In the genomic region with DNA sequence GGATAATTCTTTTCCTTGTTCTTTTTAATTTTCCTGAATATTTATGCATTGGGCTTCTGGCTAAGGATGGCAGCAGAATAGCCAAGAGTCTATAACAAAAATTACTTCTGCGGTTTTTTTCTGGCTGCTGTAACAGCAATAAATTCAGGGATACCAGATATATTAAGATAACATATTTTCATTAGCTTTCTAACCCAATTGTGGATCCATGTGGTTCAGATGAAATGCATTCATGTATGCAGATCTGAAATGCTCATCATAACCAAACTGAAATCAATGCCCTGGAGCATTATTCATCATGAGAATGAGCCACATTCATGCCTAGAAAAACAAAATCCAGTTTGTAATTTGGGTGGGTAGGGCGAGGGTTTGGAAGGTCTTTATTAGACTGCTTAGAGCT, we compare ENCODE assay signal across 14 cellular contexts.
DNase-seq lines count a peak whose midpoint lies in the region; TF ChIP-seq lines count a peak whose summit lies in the region.
"Had no signal": no experiment of that assay in that cellular context is flagged by ENCODE, and none has a peak within 500 bp of the region (broad histone marks: within the 10 kb centered on the region; RNA-seq: fewer than 3 reads in every experiment).

No MANE protein-coding gene starts in this region.

- no peak overlapping the region; the same call in 1 of the 2 replicates for H3K27ac Mint-ChIP-seq in HFFc6
- H3K27ac Mint-ChIP-seq: CD4-positive, CD25-positive, alpha-beta regulatory T cell had no signal

- peak; percentile 23; the same call in 1 of the 2 replicates for TF ChIP-seq RAD21 in SK-N-SH (IDR thresholded peaks at IDR 0.05; ENCODE audit: low read length)

- H3K27me3 ChIP-seq in SK-N-SH (ENCODE audit: insufficient read depth), result no peaks in the 10 kb centered on the region

- peaks cover 0 to 5% of the 10 kb centered on the region in 2 experiments; a peak in 1 of 4 replicates for H3K4me1 ChIP-seq in SK-N-SH (ENCODE audit: control insufficient read depth in 1 of 2, insufficient read depth in 2 of 2, low read depth in 1 of 2, low read length in 1 of 2)

- H2AFZ ChIP-seq in SK-N-SH (ENCODE audit: low read depth), result no peak overlapping the region

- no peaks in the 10 kb centered on the region for H3K9me3 ChIP-seq in SK-N-SH

- no peaks in the 10 kb centered on the region for H4K20me1 ChIP-seq in SK-N-SH (ENCODE audit: insufficient read depth)

- DNase-seq in AG10803 (ENCODE audit: low read depth) (peak; percentile 33), HFFc6 (peak; percentile 1), SK-N-SH (peak; percentile 46), fibroblast of the aortic adventitia (ENCODE audit: low read depth) (peak; percentile 68), SHP77 treated with DMSO at 0.1 percent for 48 hours (lab: John Stamatoyannopoulos, UW) (no peak), NCI-H748 (lab: John Stamatoyannopoulos, UW; ENCODE audit: unreplicated experiment) (no peak), MV-4-11 (lab: John Stamatoyannopoulos, UW) (no peak), NOMO-1 treated with DMSO at 0.1 percent for 48 hours (lab: John Stamatoyannopoulos, UW; ENCODE audit: unreplicated experiment) (no peak)
- DNase-seq: CD4-positive, CD25-positive, alpha-beta regulatory T cell; DND-41; H7; NCI-H1417; NCI-H1930; NCI-H524 treated with DMSO at 0.1 percent for 48 hours had no signal

- no peaks in the 10 kb centered on the region for H3K36me3 ChIP-seq in SK-N-SH (replicated peaks in 1 of 2; ENCODE audit: control insufficient read depth in 1 of 2, insufficient read depth in 2 of 2, low read length in 1 of 2)

- no peaks in the 10 kb centered on the region for H3F3A ChIP-seq in SK-N-SH (replicated peaks; ENCODE audit: insufficient read depth)

- 48% methylated on average over 2 of the region's 2 CpGs for WGBS in SK-N-SH (ENCODE audit: low lambda C conversion rate)

- TF ChIP-seq CTCF in AG10803 (conservative IDR thresholded peaks at IDR 0.05; ENCODE audit: low read length) (no peak), HFFc6 (IDR thresholded peaks at IDR 0.05) (no peak), SK-N-SH (IDR thresholded peaks at IDR 0.05) (no peak), fibroblast of the aortic adventitia (IDR thresholded peaks at IDR 0.05; ENCODE audit: insufficient read depth, low read length) (no peak)

- no peak overlapping the region for H3K27ac ChIP-seq in SK-N-SH (ENCODE audit: low read depth in 2 of 2, low read length in 1 of 2)

- H3K4me1 Mint-ChIP-seq in HFFc6 (ENCODE audit: low read depth), result peaks cover 14% of the 10 kb centered on the region
- H3K4me1 Mint-ChIP-seq: CD4-positive, CD25-positive, alpha-beta regulatory T cell had no signal

- no peaks in the 10 kb centered on the region for H3K9me3 Mint-ChIP-seq in HFFc6

- H3K79me2 ChIP-seq in SK-N-SH (ENCODE audit: insufficient read depth), result no peaks in the 10 kb centered on the region

- no peaks in the 10 kb centered on the region for H3K9me2 ChIP-seq in SK-N-SH

- H3K27me3 Mint-ChIP-seq in HFFc6 (ENCODE audit: insufficient read depth), result peaks cover 2% of the 10 kb centered on the region
- H3K27me3 Mint-ChIP-seq: CD4-positive, CD25-positive, alpha-beta regulatory T cell had no signal

- H3K9ac ChIP-seq in SK-N-SH, result no peak overlapping the region

- no peak overlapping the region for H3K4me3 Mint-ChIP-seq in HFFc6
- H3K4me3 Mint-ChIP-seq: CD4-positive, CD25-positive, alpha-beta regulatory T cell had no signal

- TF ChIP-seq EP300 in SK-N-SH (IDR thresholded peaks at IDR 0.05; ENCODE audit: borderline replicate concordance in 1 of 2, low read depth in 1 of 2, low read length in 1 of 2), result peak; percentile 22 to 79; a peak in 2 of 4 replicates

- H3K36me3 Mint-ChIP-seq in HFFc6 (ENCODE audit: low read depth), result no peaks in the 10 kb centered on the region
- H3K36me3 Mint-ChIP-seq: CD4-positive, CD25-positive, alpha-beta regulatory T cell had no signal

- H3K4me3 ChIP-seq in AG10803 (ENCODE audit: low read length), result no peak overlapping the region
- no peak overlapping the region for H3K4me3 ChIP-seq in SK-N-SH (ENCODE audit: low read depth in 2 of 2, low read length in 1 of 2)
- no peak overlapping the region for H3K4me3 ChIP-seq in fibroblast of the aortic adventitia (ENCODE audit: low read depth, low read length)

- POLR2A ChIA-PET in SK-N-SH (lab: Yijun Ruan, JAX), result no interaction called here

- CTCF ChIA-PET in SK-N-SH (lab: Yijun Ruan, JAX), result interaction anchor here (0.6 to 1.3 kb wide), 6 partner anchors 17 to 758 kb away, joined by 3 to 4 read pairs (median 3); no protein-coding TSS in a partner anchor

- no peak overlapping the region for H3K4me2 ChIP-seq in SK-N-SH

TF ChIP-seq in SK-N-SH, 30 proteins besides CTCF, POLR2A, EP300 and RAD21 (continues in another document):
- TF ChIP-seq, protein P1, sequence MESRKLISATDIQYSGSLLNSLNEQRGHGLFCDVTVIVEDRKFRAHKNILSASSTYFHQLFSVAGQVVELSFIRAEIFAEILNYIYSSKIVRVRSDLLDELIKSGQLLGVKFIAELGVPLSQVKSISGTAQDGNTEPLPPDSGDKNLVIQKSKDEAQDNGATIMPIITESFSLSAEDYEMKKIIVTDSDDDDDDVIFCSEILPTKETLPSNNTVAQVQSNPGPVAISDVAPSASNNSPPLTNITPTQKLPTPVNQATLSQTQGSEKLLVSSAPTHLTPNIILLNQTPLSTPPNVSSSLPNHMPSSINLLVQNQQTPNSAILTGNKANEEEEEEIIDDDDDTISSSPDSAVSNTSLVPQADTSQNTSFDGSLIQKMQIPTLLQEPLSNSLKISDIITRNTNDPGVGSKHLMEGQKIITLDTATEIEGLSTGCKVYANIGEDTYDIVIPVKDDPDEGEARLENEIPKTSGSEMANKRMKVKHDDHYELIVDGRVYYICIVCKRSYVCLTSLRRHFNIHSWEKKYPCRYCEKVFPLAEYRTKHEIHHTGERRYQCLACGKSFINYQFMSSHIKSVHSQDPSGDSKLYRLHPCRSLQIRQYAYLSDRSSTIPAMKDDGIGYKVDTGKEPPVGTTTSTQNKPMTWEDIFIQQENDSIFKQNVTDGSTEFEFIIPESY (IDR thresholded peaks at IDR 0.05; ENCODE audit: borderline replicate concordance, low read depth), result no peak
- TF ChIP-seq, protein P2, sequence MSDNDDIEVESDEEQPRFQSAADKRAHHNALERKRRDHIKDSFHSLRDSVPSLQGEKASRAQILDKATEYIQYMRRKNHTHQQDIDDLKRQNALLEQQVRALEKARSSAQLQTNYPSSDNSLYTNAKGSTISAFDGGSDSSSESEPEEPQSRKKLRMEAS (IDR thresholded peaks at IDR 0.05; ENCODE audit: low read depth), result no peak
- TF ChIP-seq EZH2phosphoT487 (IDR thresholded peaks at IDR 0.05; ENCODE audit: borderline replicate concordance, low read depth) (no peak), POLR2AphosphoS5 (IDR thresholded peaks at IDR 0.05; ENCODE audit: low read depth, low read length) (peak; percentile 38; the same call in 1 of the 2 replicates), FOXJ3 (CRISPR knock-in tag; IDR thresholded peaks at IDR 0.05) (peak; percentile 52; the same call in 1 of the 2 replicates), ELF1 (IDR thresholded peaks at IDR 0.05) (no peak), FOXM1 (IDR thresholded peaks at IDR 0.05; ENCODE audit: low read depth) (no peak), NRF1 (IDR thresholded peaks at IDR 0.05; ENCODE audit: low read depth, low read length) (no peak), YY1 (IDR thresholded peaks at IDR 0.05; ENCODE audit: low read depth) (no peak), RCOR1 (IDR thresholded peaks at IDR 0.05; ENCODE audit: low read length) (peak; percentile 95), TEAD4 (IDR thresholded peaks at IDR 0.05; ENCODE audit: borderline replicate concordance, insufficient read depth) (peak; percentile 60; the same call in 1 of the 2 replicates), TCF12 (IDR thresholded peaks at IDR 0.05) (peak; percentile 59), MEF2A (IDR thresholded peaks at IDR 0.05; ENCODE audit: borderline replicate concordance, low read depth) (no peak), GATA2 (CRISPR knock-in tag; IDR thresholded peaks at IDR 0.05) (peak; percentile 89), TAF1 (IDR thresholded peaks at IDR 0.05; ENCODE audit: borderline replicate concordance, low read depth, low read length) (no peak)
- TF ChIP-seq, protein P3, sequence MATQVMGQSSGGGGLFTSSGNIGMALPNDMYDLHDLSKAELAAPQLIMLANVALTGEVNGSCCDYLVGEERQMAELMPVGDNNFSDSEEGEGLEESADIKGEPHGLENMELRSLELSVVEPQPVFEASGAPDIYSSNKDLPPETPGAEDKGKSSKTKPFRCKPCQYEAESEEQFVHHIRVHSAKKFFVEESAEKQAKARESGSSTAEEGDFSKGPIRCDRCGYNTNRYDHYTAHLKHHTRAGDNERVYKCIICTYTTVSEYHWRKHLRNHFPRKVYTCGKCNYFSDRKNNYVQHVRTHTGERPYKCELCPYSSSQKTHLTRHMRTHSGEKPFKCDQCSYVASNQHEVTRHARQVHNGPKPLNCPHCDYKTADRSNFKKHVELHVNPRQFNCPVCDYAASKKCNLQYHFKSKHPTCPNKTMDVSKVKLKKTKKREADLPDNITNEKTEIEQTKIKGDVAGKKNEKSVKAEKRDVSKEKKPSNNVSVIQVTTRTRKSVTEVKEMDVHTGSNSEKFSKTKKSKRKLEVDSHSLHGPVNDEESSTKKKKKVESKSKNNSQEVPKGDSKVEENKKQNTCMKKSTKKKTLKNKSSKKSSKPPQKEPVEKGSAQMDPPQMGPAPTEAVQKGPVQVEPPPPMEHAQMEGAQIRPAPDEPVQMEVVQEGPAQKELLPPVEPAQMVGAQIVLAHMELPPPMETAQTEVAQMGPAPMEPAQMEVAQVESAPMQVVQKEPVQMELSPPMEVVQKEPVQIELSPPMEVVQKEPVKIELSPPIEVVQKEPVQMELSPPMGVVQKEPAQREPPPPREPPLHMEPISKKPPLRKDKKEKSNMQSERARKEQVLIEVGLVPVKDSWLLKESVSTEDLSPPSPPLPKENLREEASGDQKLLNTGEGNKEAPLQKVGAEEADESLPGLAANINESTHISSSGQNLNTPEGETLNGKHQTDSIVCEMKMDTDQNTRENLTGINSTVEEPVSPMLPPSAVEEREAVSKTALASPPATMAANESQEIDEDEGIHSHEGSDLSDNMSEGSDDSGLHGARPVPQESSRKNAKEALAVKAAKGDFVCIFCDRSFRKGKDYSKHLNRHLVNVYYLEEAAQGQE (IDR thresholded peaks at IDR 0.05; ENCODE audit: low read depth, low read length), result no peak
- TF ChIP-seq, protein P4, sequence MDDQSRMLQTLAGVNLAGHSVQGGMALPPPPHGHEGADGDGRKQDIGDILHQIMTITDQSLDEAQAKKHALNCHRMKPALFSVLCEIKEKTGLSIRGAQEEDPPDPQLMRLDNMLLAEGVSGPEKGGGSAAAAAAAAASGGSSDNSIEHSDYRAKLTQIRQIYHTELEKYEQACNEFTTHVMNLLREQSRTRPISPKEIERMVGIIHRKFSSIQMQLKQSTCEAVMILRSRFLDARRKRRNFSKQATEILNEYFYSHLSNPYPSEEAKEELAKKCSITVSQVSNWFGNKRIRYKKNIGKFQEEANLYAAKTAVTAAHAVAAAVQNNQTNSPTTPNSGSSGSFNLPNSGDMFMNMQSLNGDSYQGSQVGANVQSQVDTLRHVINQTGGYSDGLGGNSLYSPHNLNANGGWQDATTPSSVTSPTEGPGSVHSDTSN (IDR thresholded peaks at IDR 0.05), result peak; percentile 58

Comparison
In these comparisons a context has a peak if more than half of its experiments do, and no peak if none do; other contexts are left out.
1. DNase-seq: peak in AG10803 (single experiment), HFFc6 (single experiment), SK-N-SH (single experiment) and fibroblast of the aortic adventitia (single experiment); none in SHP77 treated with DMSO at 0.1 percent for 48 hours (single experiment), NCI-H748 (single experiment), MV-4-11 (single experiment) and NOMO-1 treated with DMSO at 0.1 percent for 48 hours (single experiment).